Comparison of ENCODE assay signal across 17 cellular contexts in the genomic region with DNA sequence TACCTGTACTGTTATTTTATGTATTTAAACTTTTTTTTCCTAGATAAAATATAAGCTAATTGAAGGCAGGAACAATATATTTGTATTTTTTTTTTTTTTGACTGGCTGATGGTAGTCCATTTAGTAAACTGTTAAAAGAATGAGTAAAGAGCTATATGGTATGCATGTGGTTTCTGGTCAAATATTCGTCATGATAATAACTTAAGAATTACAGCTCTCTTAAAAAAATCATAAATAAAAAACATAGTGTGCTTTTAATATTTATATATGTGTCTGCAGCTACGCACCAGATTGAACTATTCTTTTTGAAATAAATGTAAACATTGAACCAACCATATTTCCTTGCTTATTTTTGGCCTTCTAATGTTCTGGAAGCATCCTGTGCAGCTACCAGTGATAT.
"Had no signal": no experiment of that assay in that cellular context is flagged by ENCODE, and none has a peak within 500 bp of the region (broad histone marks: within the 10 kb centered on the region; RNA-seq: fewer than 3 reads in every experiment).

No MANE protein-coding gene starts in this region.

- H3K4me3 ChIP-seq: body of pancreas, esophagus squamous epithelium, lower lobe of right lung, tibial artery had no signal

- H3K36me3 ChIP-seq: esophagus squamous epithelium, lower lobe of right lung, tibial artery had no signal

- H3K27ac ChIP-seq: body of pancreas, lower lobe of right lung had no signal

- H3K9me3 ChIP-seq: body of pancreas, esophagus squamous epithelium, lower lobe of right lung, tibial artery had no signal

- H3K4me1 ChIP-seq: lower lobe of right lung had no signal

- DNase-seq: activated B cell treated with CpG ODN at 0.5 μM for 24 hours; activated CD4-positive, alpha-beta T cell treated with anti-CD3 and anti-CD28 coated beads for 48 hours; activated CD8-positive, alpha-beta memory T cell treated with anti-CD3 and anti-CD28 coated beads, Interleukin-2, amount 50 U/mL, for 4 hours; activated CD8-positive, alpha-beta T cell treated with anti-CD3 and anti-CD28 coated beads, Interleukin-2, amount 10 ng/mL, durations not matched to agents 7 days and 5 days; activated gamma-delta T cell; activated T-cell treated with anti-CD3 and anti-CD28 coated beads, Interleukin-2, amount 50 U/mL, for 72 hours; amygdala; body of pancreas; caudate nucleus; esophagus squamous epithelium; foreskin melanocyte; left cardiac atrium; lower lobe of right lung; naive B cell; stimulated activated CD4-positive, alpha-beta T cell treated with anti-CD3 and anti-CD28 coated beads, Interleukin-2, amount 100 ng/mL, for 48 hours; stimulated activated naive B cell treated with anti-CD40 and anti-IgM and Interleukin-4, amounts not matched to agents 10 μg/mL and 1 μg/mL and 100 μg/mL, for 72 hours; tibial artery had no signal

- H3K27me3 ChIP-seq: body of pancreas, esophagus squamous epithelium, tibial artery had no signal
